17 cellular contexts compared by ENCODE assay signal in genomic region chr10:121494296-121494695, GRCh38.
"Had no signal": no experiment of that assay in that cellular context is flagged by ENCODE, and none has a peak within 500 bp of the region (broad histone marks: within the 10 kb centered on the region; RNA-seq: fewer than 3 reads in every experiment).

No MANE protein-coding gene starts in this region.

- H3K27me3 ChIP-seq: esophagus squamous epithelium, foreskin keratinocyte, right atrium auricular region, stomach, tibial nerve had no signal

- H3K27ac ChIP-seq: epithelial cell of prostate, esophagus squamous epithelium, foreskin keratinocyte, right atrium auricular region, stomach, tibial nerve had no signal

- ATAC-seq: foreskin keratinocyte; left cardiac atrium; left ventricle myocardium superior; naive thymus-derived CD4-positive, alpha-beta T cell had no signal

- FAIRE-seq: kidney, small intestine had no signal

- H3K9me3 ChIP-seq: esophagus squamous epithelium, right atrium auricular region, stomach, tibial nerve had no signal

- DNase-seq: central memory CD4-positive, alpha-beta T cell; cortex of kidney; effector memory CD4-positive, alpha-beta T cell; esophagus squamous epithelium; foreskin keratinocyte; kidney; left cardiac atrium; left ventricle myocardium superior; naive thymus-derived CD4-positive, alpha-beta T cell; nephron progenitor cell; small intestine; stimulated activated CD4-positive, alpha-beta T cell treated with anti-CD3 and anti-CD28 coated beads, Interleukin-12 subunit alpha, Interleukin-12 subunit beta, amount 100 ng/mL, for 4 hours; stimulated activated naive CD4-positive, alpha-beta T cell; stomach had no signal

- H3K4me3 Mint-ChIP-seq: naive thymus-derived CD4-positive, alpha-beta T cell; nephron progenitor cell had no signal

- H3K36me3 ChIP-seq: right atrium auricular region, tibial nerve had no signal

- H3K27ac Mint-ChIP-seq: naive thymus-derived CD4-positive, alpha-beta T cell; nephron progenitor cell had no signal

- H3K4me1 ChIP-seq: tibial nerve had no signal

- H3K36me3 Mint-ChIP-seq: naive thymus-derived CD4-positive, alpha-beta T cell had no signal

- H3K4me3 ChIP-seq: esophagus squamous epithelium, right atrium auricular region, stomach, tibial nerve had no signal
